Comparison of ENCODE assay signal across 18 cellular contexts in the genomic region with DNA sequence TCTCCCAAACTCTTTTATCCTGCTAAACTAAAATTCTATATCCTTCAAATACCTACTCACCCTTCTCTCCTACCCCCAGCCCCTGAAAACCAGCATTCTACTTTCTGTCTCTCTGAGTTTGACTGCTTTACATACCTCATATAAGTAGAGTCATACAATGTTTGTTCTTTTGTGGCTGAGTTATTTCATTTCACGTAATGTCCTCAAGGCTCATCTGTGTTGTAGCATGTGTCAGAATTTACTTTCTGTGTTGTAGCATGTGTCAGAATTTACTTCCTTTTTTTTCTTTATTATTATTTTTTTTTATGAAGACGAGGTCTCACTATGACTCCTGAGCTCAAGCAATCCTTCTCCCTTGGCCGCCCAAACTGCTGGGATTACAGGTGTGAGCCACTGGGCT. TPM values are rescaled to one million over a fixed set of nuclear protein-coding genes. Genes with fewer than 3 reads are reported as not detected.
DNase-seq lines count a peak whose midpoint lies in the region; ATAC-seq and TF ChIP-seq lines count a peak whose summit lies in the region.
"Had no signal": no experiment of that assay in that cellular context is flagged by ENCODE, and none has a peak within 500 bp of the region (broad histone marks: within the 10 kb centered on the region; RNA-seq: fewer than 3 reads in every experiment).

No MANE protein-coding gene starts in this region.

- H2BK12ac ChIP-seq in neuronal stem cell (ENCODE audit: low read length), result no peak overlapping the region

- H3K4me2 ChIP-seq in KMS-11, result peak overlapping the region; percentile 48
- H3K4me2 ChIP-seq in neuronal stem cell (ENCODE audit: insufficient read depth, low read length, poor library complexity, severe bottlenecking), result no peak overlapping the region
- H3K4me2 ChIP-seq: SK-N-SH had no signal

- no peak overlapping the region for H2BK120ac ChIP-seq in neuronal stem cell (ENCODE audit: low read depth, low read length)

- no peak overlapping the region for H3K4me3 ChIP-seq in KMS-11 (IDR thresholded peaks at IDR 0.05; ENCODE audit: insufficient read depth, low read depth, low read length)
- no peak overlapping the region for H3K4me3 ChIP-seq in neuronal stem cell (ENCODE audit: low read length in 2 of 2)

- no peak overlapping the region for H2BK5ac ChIP-seq in neuronal stem cell (ENCODE audit: low read length)

- no peak overlapping the region for H3K4ac ChIP-seq in neuronal stem cell (ENCODE audit: low read length)

- H3K9me3 Mint-ChIP-seq in activated T-helper 17 cell treated with anti-CD3 and anti-CD28 coated beads, Interleukin-2, amount 50 U/mL, for 72 hours, result peaks cover 3% of the 10 kb centered on the region
- peaks cover 3% of the 10 kb centered on the region for H3K9me3 Mint-ChIP-seq in stimulated activated memory B cell treated with anti-CD40 and anti-IgM and Interleukin-4, amounts not matched to agents 10 μg/mL and 1 μg/mL and 100 μg/mL, for 72 hours
- H3K9me3 Mint-ChIP-seq: CD8-positive, alpha-beta T cell; T-helper 1 cell treated with Interleukin-12 subunit alpha and Interleukin-12 subunit beta and Interleukin-4 antibody, amounts not matched to agents 30 μg/mL and 1 μg/mL, for 36 hours had no signal

- WGBS in neuronal stem cell (ENCODE audit: extremely low coverage in 2 of 2, insufficient read length in 2 of 2, insufficient replicate concordance in 1 of 2), 2 donors, result no CpG with 5 or more reads among the region's 3 CpGs

- no peak for DNase-seq in DMS153 (lab: John Stamatoyannopoulos, UW)
- DNase-seq in neuronal stem cell (ENCODE audit: low spot score), result no peak
- DNase-seq: CD8-positive, alpha-beta T cell; H7; Kasumi-1; MV-4-11; NCI-H1436; NCI-H2081; NCI-H524; SK-N-SH had no signal

- no peak for TF ChIP-seq CTCF in KMS-11 (conservative IDR thresholded peaks at IDR 0.05; ENCODE audit: low read depth, low read length)

- no peak overlapping the region for H3K23ac ChIP-seq in neuronal stem cell (ENCODE audit: low read depth, low read length, poor library complexity)

- H3K18ac ChIP-seq in neuronal stem cell (ENCODE audit: low read length), result no peak overlapping the region

- H4K91ac ChIP-seq in neuronal stem cell (ENCODE audit: low read depth, low read length, poor library complexity), result no peak overlapping the region

- H3K9ac ChIP-seq in KMS-11, result no peak overlapping the region
- no peak overlapping the region for H3K9ac ChIP-seq in neuronal stem cell (ENCODE audit: low read depth, low read length, poor library complexity)
- H3K9ac ChIP-seq: SK-N-SH had no signal

- H4K20me1 ChIP-seq in KMS-11 (ENCODE audit: insufficient read depth), result no peaks in the 10 kb centered on the region

- no peaks in the 10 kb centered on the region for H3K27me3 ChIP-seq in KMS-11 (ENCODE audit: insufficient read depth, low read depth)
- H3K27me3 ChIP-seq in neuronal stem cell (ENCODE audit: control insufficient read depth in 3 of 3, insufficient read depth in 3 of 3, low read depth in 1 of 3, low read length in 3 of 3), result no peaks in the 10 kb centered on the region

- H3K79me1 ChIP-seq in neuronal stem cell (ENCODE audit: low read depth, low read length), result no peaks in the 10 kb centered on the region

- no peak overlapping the region for H2BK15ac ChIP-seq in neuronal stem cell (ENCODE audit: low read length)

- H3K4me1 ChIP-seq in KMS-11 (ENCODE audit: low read depth, poor library complexity, severe bottlenecking) (peaks cover 29% of the 10 kb centered on the region), neuronal stem cell (ENCODE audit: control insufficient read depth in 2 of 2, insufficient read depth in 1 of 2, low read depth in 1 of 2, low read length in 2 of 2) (peaks cover 0 to 2% of the 10 kb centered on the region in 2 donors)

- no peaks in the 10 kb centered on the region for H3K9me3 ChIP-seq in neuronal stem cell (replicated peaks in 1 of 2; ENCODE audit: control insufficient read depth in 2 of 2, insufficient read depth in 1 of 2, low read depth in 1 of 2, low read length in 2 of 2)
- H3K9me3 ChIP-seq: SK-N-SH had no signal

- no peak overlapping the region for H4K8ac ChIP-seq in neuronal stem cell (ENCODE audit: low read depth, low read length)

- peak overlapping the region; percentile 42; the same call in 1 of the 2 replicates for H3K27ac ChIP-seq in KMS-11
- H3K27ac ChIP-seq in neuronal stem cell (replicated peaks; ENCODE audit: low read length), result no peak overlapping the region

- no peak overlapping the region for H3K14ac ChIP-seq in neuronal stem cell (ENCODE audit: low read length)

- no peak overlapping the region for H2AK5ac ChIP-seq in neuronal stem cell (ENCODE audit: low read depth, low read length)

- H3K27me3 Mint-ChIP-seq in activated T-helper 17 cell treated with anti-CD3 and anti-CD28 coated beads, Interleukin-2, amount 50 U/mL, for 72 hours, result no peaks in the 10 kb centered on the region
- H3K27me3 Mint-ChIP-seq in stimulated activated memory B cell treated with anti-CD40 and anti-IgM and Interleukin-4, amounts not matched to agents 10 μg/mL and 1 μg/mL and 100 μg/mL, for 72 hours, result no peaks in the 10 kb centered on the region
- H3K27me3 Mint-ChIP-seq: B cell had no signal

- H2AFZ ChIP-seq in KMS-11 (ENCODE audit: low read depth) (no peak overlapping the region), neuronal stem cell (ENCODE audit: low read length) (no peak overlapping the region)

- H3K36me3 ChIP-seq in KMS-11 (ENCODE audit: insufficient read depth) (no peaks in the 10 kb centered on the region), neuronal stem cell (replicated peaks in 1 of 2; ENCODE audit: control insufficient read depth in 2 of 2, insufficient read depth in 2 of 2, low read length in 2 of 2) (peaks cover 12 to 60% of the 10 kb centered on the region in 2 donors)

- peaks cover 7% of the 10 kb centered on the region for H3K36me3 Mint-ChIP-seq in activated T-helper 17 cell treated with anti-CD3 and anti-CD28 coated beads, Interleukin-2, amount 50 U/mL, for 72 hours (ENCODE audit: low read depth)
- peaks cover 21% of the 10 kb centered on the region for H3K36me3 Mint-ChIP-seq in stimulated activated memory B cell treated with anti-CD40 and anti-IgM and Interleukin-4, amounts not matched to agents 10 μg/mL and 1 μg/mL and 100 μg/mL, for 72 hours

- H3K4me3 Mint-ChIP-seq in activated T-helper 17 cell treated with anti-CD3 and anti-CD28 coated beads, Interleukin-2, amount 50 U/mL, for 72 hours, result no peak overlapping the region
- H3K4me3 Mint-ChIP-seq in stimulated activated memory B cell treated with anti-CD40 and anti-IgM and Interleukin-4, amounts not matched to agents 10 μg/mL and 1 μg/mL and 100 μg/mL, for 72 hours, result no peak overlapping the region
- H3K4me3 Mint-ChIP-seq: B cell; CD8-positive, alpha-beta T cell; T-helper 1 cell treated with Interleukin-12 subunit alpha and Interleukin-12 subunit beta and Interleukin-4 antibody, amounts not matched to agents 30 μg/mL and 1 μg/mL, for 36 hours had no signal

- peaks cover 7% of the 10 kb centered on the region for H3K4me1 Mint-ChIP-seq in activated T-helper 17 cell treated with anti-CD3 and anti-CD28 coated beads, Interleukin-2, amount 50 U/mL, for 72 hours
- peaks cover 11% of the 10 kb centered on the region for H3K4me1 Mint-ChIP-seq in stimulated activated memory B cell treated with anti-CD40 and anti-IgM and Interleukin-4, amounts not matched to agents 10 μg/mL and 1 μg/mL and 100 μg/mL, for 72 hours
- H3K4me1 Mint-ChIP-seq: B cell had no signal

- peak; percentile 67 for ATAC-seq in HG02610 (IDR thresholded peaks at IDR 0.05; ENCODE audit: unreplicated experiment)
- no peak for ATAC-seq in activated T-helper 17 cell treated with anti-CD3 and anti-CD28 coated beads, Interleukin-2, amount 50 U/mL, for 72 hours (replicated peaks)
- ATAC-seq in stimulated activated memory B cell treated with anti-CD40 and anti-IgM and Interleukin-4, amounts not matched to agents 10 μg/mL and 1 μg/mL and 100 μg/mL, for 72 hours, result peak; percentile 45
- ATAC-seq in GM21360 (IDR thresholded peaks at IDR 0.05; ENCODE audit: unreplicated experiment), result no peak
- ATAC-seq: CD8-positive, alpha-beta T cell had no signal

- H3K27ac Mint-ChIP-seq in activated T-helper 17 cell treated with anti-CD3 and anti-CD28 coated beads, Interleukin-2, amount 50 U/mL, for 72 hours, result peak overlapping the region; percentile 66
- peak overlapping the region; percentile 22 for H3K27ac Mint-ChIP-seq in stimulated activated memory B cell treated with anti-CD40 and anti-IgM and Interleukin-4, amounts not matched to agents 10 μg/mL and 1 μg/mL and 100 μg/mL, for 72 hours
- H3K27ac Mint-ChIP-seq: B cell; CD8-positive, alpha-beta T cell; T-helper 1 cell treated with Interleukin-12 subunit alpha and Interleukin-12 subunit beta and Interleukin-4 antibody, amounts not matched to agents 30 μg/mL and 1 μg/mL, for 36 hours had no signal

- no peaks in the 10 kb centered on the region for H3K79me2 ChIP-seq in KMS-11 (ENCODE audit: insufficient read depth, low read depth)

RNA-seq across cellular contexts. Expression of gene IFT122, which starts 20.1 kb away (rescaled TPM):
- 10 to 100 TPM; 19.3 to 33.4 TPM for total RNA-seq in activated T-helper 17 cell treated with anti-CD3 and anti-CD28 coated beads, Interleukin-2, amount 50 U/mL, for 72 hours
- polyA plus RNA-seq in neuronal stem cell (2013, experiment 1 of 2), result 22.3 TPM
- 21.0 TPM for polyA plus RNA-seq in neuronal stem cell (2013, experiment 2 of 2)

RNA-seq across cellular contexts. Expression of gene MBD4, which starts 20.4 kb away (rescaled TPM):
- 10 to 100 TPM; 38.4 to 44.4 TPM for total RNA-seq in activated T-helper 17 cell treated with anti-CD3 and anti-CD28 coated beads, Interleukin-2, amount 50 U/mL, for 72 hours
- 46.1 TPM for polyA plus RNA-seq in neuronal stem cell (2013, experiment 1 of 2)
- 47.3 TPM for polyA plus RNA-seq in neuronal stem cell (2013, experiment 2 of 2)

RNA-seq across cellular contexts. Expression of gene EFCAB12, which starts 31.7 kb away (rescaled TPM):
- total RNA-seq in activated T-helper 17 cell treated with anti-CD3 and anti-CD28 coated beads, Interleukin-2, amount 50 U/mL, for 72 hours, result 1 to 10 TPM in 1 of 2 donors, under 1 TPM in 1; 0.63 to 1.7 TPM
- 1.3 TPM for polyA plus RNA-seq in neuronal stem cell (2013, experiment 1 of 2)
- polyA plus RNA-seq in neuronal stem cell (2013, experiment 2 of 2), result 1.2 TPM
- total RNA-seq: Daoy had no signal

Comparison
In these comparisons a context has a peak if more than half of its experiments do, and no peak if none do; other contexts are left out.
1. ATAC-seq: peak in HG02610 (single experiment) and stimulated activated memory B cell treated with anti-CD40 and anti-IgM and Interleukin-4, amounts not matched to agents 10 μg/mL and 1 μg/mL and 100 μg/mL, for 72 hours (single experiment); none in activated T-helper 17 cell treated with anti-CD3 and anti-CD28 coated beads, Interleukin-2, amount 50 U/mL, for 72 hours (single experiment) and GM21360 (single experiment).